In the genomic region with DNA sequence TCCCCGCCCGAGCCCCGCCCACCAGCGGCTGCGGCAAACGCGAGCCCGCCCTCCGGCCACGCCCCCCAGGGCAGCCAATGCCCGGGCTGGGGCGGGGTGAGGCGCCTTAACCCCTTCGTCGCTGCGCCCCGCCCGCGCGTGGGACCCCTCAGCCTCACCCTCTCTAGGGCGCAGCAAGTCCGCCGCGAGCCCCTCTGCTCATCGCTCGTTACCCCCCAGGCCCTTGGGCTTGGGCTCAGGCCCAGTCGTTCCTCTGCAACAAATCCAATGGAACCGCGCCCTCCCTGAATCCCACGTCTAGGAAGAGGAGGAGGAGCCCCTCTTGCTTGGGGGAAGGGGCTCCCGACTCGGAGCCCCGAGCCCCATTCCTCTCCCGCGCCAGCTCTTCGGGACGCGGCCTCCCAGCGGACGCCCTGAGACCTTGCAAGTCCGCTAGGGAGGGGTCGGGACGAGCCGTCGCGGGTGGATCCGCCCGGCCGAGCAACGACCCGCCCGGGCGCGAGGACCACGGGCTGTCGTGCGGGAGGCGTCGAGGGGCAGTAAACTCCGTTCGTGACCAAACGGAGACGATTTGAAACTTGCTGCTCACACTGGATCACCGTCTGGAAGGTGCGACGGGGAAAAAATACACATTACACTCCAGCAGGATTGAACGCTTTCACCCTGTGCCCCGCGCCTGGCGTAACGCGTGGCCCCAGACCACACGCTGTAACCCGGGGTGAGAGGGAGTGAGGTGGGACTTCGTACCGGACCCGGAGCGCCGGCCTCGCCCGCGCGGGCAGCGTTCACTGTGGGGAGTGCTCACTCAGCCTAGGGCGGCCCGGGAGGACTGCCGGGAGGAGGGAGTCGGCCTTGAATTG, we compare ENCODE assay signal across 8 cellular contexts. TPM values are rescaled to one million over a fixed set of nuclear protein-coding genes. Genes with fewer than 3 reads are reported as not detected.
DNase-seq lines count a peak whose midpoint lies in the region; ATAC-seq and TF ChIP-seq lines count a peak whose summit lies in the region.

No MANE protein-coding gene starts in this region.

- peak overlapping the region; percentile 91 for H3K4me3 ChIP-seq in BE2C (ENCODE audit: low read depth, low read length)
- peak overlapping the region; percentile 94 for H3K4me3 ChIP-seq in effector memory CD4-positive, alpha-beta T cell (ENCODE audit: insufficient read depth, low read depth, low read length, poor library complexity, severe bottlenecking)

- peak; percentile 97 for DNase-seq in BE2C
- peak; percentile 94 for DNase-seq in NCI-H82 (lab: John Stamatoyannopoulos, UW)
- peak; percentile 79 to 81 for DNase-seq in activated CD8-positive, alpha-beta memory T cell treated with anti-CD3 and anti-CD28 coated beads for 4 hours (ENCODE audit: low read depth in 2 of 2)
- DNase-seq in effector memory CD4-positive, alpha-beta T cell, result peak; percentile 79 to 80 (median 79)
- peak in 1 of 2 donors; percentile 89 for DNase-seq in memory B cell (ENCODE audit: low spot score in 2 of 2)
- peak; percentile 83 for DNase-seq in stimulated activated CD8-positive, alpha-beta memory T cell treated with anti-CD3 and anti-CD28 coated beads, Interleukin-12 subunit alpha, Interleukin-12 subunit beta, amount 100 ng/mL, for 1 hour (ENCODE audit: low read depth)

- TF ChIP-seq CTCF in BE2C (IDR thresholded peaks at IDR 0.05; ENCODE audit: low read depth, low read length), result no peak

- peaks cover 12% of the 10 kb centered on the region for H3K27me3 Mint-ChIP-seq in memory B cell

- peak overlapping the region; percentile 92 for H3K27ac ChIP-seq in effector memory CD4-positive, alpha-beta T cell (ENCODE audit: insufficient read depth, low read length, poor library complexity, severe bottlenecking)

- no peaks in the 10 kb centered on the region for H3K9me3 Mint-ChIP-seq in memory B cell

- H3K36me3 ChIP-seq in BE2C, result no peaks in the 10 kb centered on the region
- no peaks in the 10 kb centered on the region for H3K36me3 ChIP-seq in effector memory CD4-positive, alpha-beta T cell (ENCODE audit: control insufficient read depth, insufficient read depth, low read length)

- peak overlapping the region; percentile 86 for H3K4me3 Mint-ChIP-seq in memory B cell

- peaks cover 15% of the 10 kb centered on the region; the same call in 1 of the 2 replicates for H3K27me3 ChIP-seq in BE2C
- H3K27me3 ChIP-seq in effector memory CD4-positive, alpha-beta T cell (replicated peaks; ENCODE audit: control insufficient read depth, insufficient read depth, low read length, poor library complexity, severe bottlenecking), result peaks cover 3% of the 10 kb centered on the region

- no peaks in the 10 kb centered on the region for H3K36me3 Mint-ChIP-seq in memory B cell

- no peaks in the 10 kb centered on the region for H3K9me3 ChIP-seq in BE2C
- no peaks in the 10 kb centered on the region for H3K9me3 ChIP-seq in effector memory CD4-positive, alpha-beta T cell (ENCODE audit: control insufficient read depth, low read length)

- ATAC-seq in GM19328 (IDR thresholded peaks at IDR 0.05; ENCODE audit: unreplicated experiment) (peak; percentile 86), HG03460 (IDR thresholded peaks at IDR 0.05; ENCODE audit: unreplicated experiment) (peak; percentile 86), memory B cell (ENCODE audit: low read depth) (peak; percentile 83)

- H3K27ac Mint-ChIP-seq in memory B cell, result peak overlapping the region; percentile 68

- H3K4me1 ChIP-seq in BE2C, result no peaks in the 10 kb centered on the region
- peaks cover 17% of the 10 kb centered on the region for H3K4me1 ChIP-seq in effector memory CD4-positive, alpha-beta T cell (ENCODE audit: control insufficient read depth, insufficient read depth, low read length, poor library complexity, severe bottlenecking)

- peaks cover 3% of the 10 kb centered on the region for H3K4me1 Mint-ChIP-seq in memory B cell

RNA-seq across cellular contexts. Expression of a gene that starts 0.5 kb away (rescaled TPM):
- polyA plus RNA-seq in BE2C (2012; ENCODE audit: insufficient read depth, insufficient read length, low read depth), result 2.3 TPM

RNA-seq across cellular contexts. Expression of a gene that starts 14.1 kb away (rescaled TPM):
- polyA plus RNA-seq in BE2C (2012; ENCODE audit: insufficient read depth, insufficient read length, low read depth), result 25.0 TPM

RNA-seq across cellular contexts. Expression of a gene that starts 14.1 kb away (rescaled TPM):
- 8.9 TPM for polyA plus RNA-seq in BE2C (2012; ENCODE audit: insufficient read depth, insufficient read length, low read depth)

RNA-seq across cellular contexts. Expression of a gene that starts 30.7 kb away (rescaled TPM):
- polyA plus RNA-seq in BE2C (2012; ENCODE audit: insufficient read depth, insufficient read length, low read depth), result 116 TPM

RNA-seq across cellular contexts. Expression of a gene that starts 35.5 kb away (rescaled TPM):
- polyA plus RNA-seq in BE2C (2012; ENCODE audit: insufficient read depth, insufficient read length, low read depth), result 151 TPM
